11 cellular contexts compared by ENCODE assay signal in the genomic region with DNA sequence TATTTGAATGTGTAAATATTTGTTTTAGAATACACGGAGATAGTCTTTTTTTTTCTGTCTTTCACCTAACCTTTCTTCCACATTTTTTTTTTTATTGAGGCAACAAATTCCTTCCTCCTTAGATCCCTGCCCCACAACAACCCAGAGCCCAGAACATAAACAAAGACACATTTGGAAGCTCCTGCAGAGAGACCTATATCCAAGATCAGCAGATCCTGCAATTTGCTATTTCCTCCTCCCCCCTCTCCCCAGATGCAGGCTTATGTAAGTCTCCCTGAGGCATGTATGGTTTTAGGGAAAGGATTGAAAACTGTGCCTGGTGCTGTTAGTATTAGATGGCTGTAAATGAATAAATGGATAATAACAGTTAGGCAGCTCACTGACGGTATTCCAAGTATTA.
DNase-seq lines count a peak whose midpoint lies in the region; ATAC-seq and TF ChIP-seq lines count a peak whose summit lies in the region.
"Had no signal": no experiment of that assay in that cellular context is flagged by ENCODE, and none has a peak within 500 bp of the region (broad histone marks: within the 10 kb centered on the region; RNA-seq: fewer than 3 reads in every experiment).

No MANE protein-coding gene starts in this region.

- H3K36me3 ChIP-seq in GM23248 (ENCODE audit: low read depth) (no peaks in the 10 kb centered on the region), Panc1 (ENCODE audit: control insufficient read depth, insufficient read depth, low read length) (no peaks in the 10 kb centered on the region), sigmoid colon (no peaks in the 10 kb centered on the region)

- peak overlapping the region; percentile 61 for H3K4me2 ChIP-seq in GM23248 (ENCODE audit: unreplicated experiment)

- no peak for TF ChIP-seq POLR2A in sigmoid colon (IDR thresholded peaks at IDR 0.05)

- no peaks in the 10 kb centered on the region for H3K9me2 ChIP-seq in GM23248 (ENCODE audit: insufficient read depth)

- no peak for TF ChIP-seq EP300 in sigmoid colon (IDR thresholded peaks at IDR 0.05)

- H3K27me3 ChIP-seq in GM23248 (replicated peaks; ENCODE audit: insufficient read depth) (no peaks in the 10 kb centered on the region), Panc1 (ENCODE audit: control insufficient read depth, insufficient read depth, low read length) (no peaks in the 10 kb centered on the region), sigmoid colon (no peaks in the 10 kb centered on the region)

- no peaks in the 10 kb centered on the region for H3K79me2 ChIP-seq in GM23248 (ENCODE audit: insufficient read depth)

- H3K27ac ChIP-seq in GM23248 (peak overlapping the region; percentile 58), Panc1 (ENCODE audit: low read length) (peak overlapping the region; percentile 85), sigmoid colon (peak overlapping the region; percentile 67 to 82 (median 80))

- intact Hi-C loops in Panc1 (cut with micrococcal nuclease; ENCODE audit: unreplicated experiment) (loop anchor here (5.0 to 10.0 kb wide), 2 partner anchors 100 to 608 kb away; a partner anchor contains a TSS), sigmoid colon (cut with DNase I) (loop anchor here (5.0 to 10.0 kb wide), 4 partner anchors 118 to 610 kb away; a partner anchor contains a TSS)

- peak; percentile 56 for DNase-seq in GM23248
- no peak for DNase-seq in Panc1 (ENCODE audit: low read depth, low spot score)
- DNase-seq in fibroblast of pulmonary artery (ENCODE audit: low read depth), result peak; percentile 72
- no peak for DNase-seq in sigmoid colon
- DNase-seq in GDM1 (lab: John Stamatoyannopoulos, UW), result no peak
- no peak for DNase-seq in mesenteric fat pad (ENCODE audit: low spot score)
- DNase-seq in activated T-cell treated with anti-CD3 and anti-CD28 coated beads, Interleukin-2, amount 50 U/mL, for 48 hours, result no peak
- DNase-seq: cerebellar nuclear complex, naive B cell, NCI-H1436 treated with DMSO at 0.1 percent for 48 hours had no signal

- H3K9ac ChIP-seq in GM23248, result no peak overlapping the region

- H3K9me3 ChIP-seq in GM23248 (ENCODE audit: low read depth) (no peaks in the 10 kb centered on the region), Panc1 (ENCODE audit: control insufficient read depth, insufficient read depth, low read depth, low read length) (no peaks in the 10 kb centered on the region), sigmoid colon (no peaks in the 10 kb centered on the region)

- ATAC-seq in Panc1 (peak; percentile 63), GM18502 (IDR thresholded peaks at IDR 0.05; ENCODE audit: poor library complexity, unreplicated experiment) (no peak)

- BruUV-seq in Panc1 (replicated peaks; lab: Mats Ljungman, UMichigan), result no TSS peak

- H4K20me1 ChIP-seq in GM23248 (ENCODE audit: insufficient read depth), result no peaks in the 10 kb centered on the region

- POLR2A ChIA-PET in Panc1 (lab: Charles Lee), result interaction anchor here (0.6 to 0.7 kb wide), 2 partner anchors 607 to 613 kb away, joined by 4 to 5 read pairs; no protein-coding TSS in a partner anchor

- H2AFZ ChIP-seq in GM23248, result peak overlapping the region; percentile 49

- in situ Hi-C loops in GM23248 (cut with MboI), result no loop called here
- in situ Hi-C loops in Panc1 (cut with HindIII; ENCODE audit: low pct_unique_long_range_greater_than_20kb, low sequenced_read_pairs), result no loop called here

- H3K4me3 ChIP-seq in GM23248, result peak overlapping the region; percentile 17; the same call in 1 of the 2 replicates
- H3K4me3 ChIP-seq in Panc1 (ENCODE audit: low read depth in 2 of 2, low read length in 2 of 2), result no peak overlapping the region; a peak in 1 of 4 replicates
- H3K4me3 ChIP-seq in fibroblast of pulmonary artery (replicated peaks; ENCODE audit: low read depth, low read length), result no peak overlapping the region
- H3K4me3 ChIP-seq in sigmoid colon, result no peak overlapping the region

- H3F3A ChIP-seq in GM23248 (ENCODE audit: insufficient read depth), result peaks cover 56% of the 10 kb centered on the region

- TF ChIP-seq CTCF in Panc1 (IDR thresholded peaks at IDR 0.05) (no peak), fibroblast of pulmonary artery (IDR thresholded peaks at IDR 0.05; ENCODE audit: low read length, missing control alignments) (no peak), sigmoid colon (IDR thresholded peaks at IDR 0.05) (no peak)

- H3K4me1 ChIP-seq in GM23248 (ENCODE audit: insufficient read depth) (peaks cover 56% of the 10 kb centered on the region), Panc1 (ENCODE audit: control insufficient read depth, insufficient read depth, low read length) (peaks cover 38% of the 10 kb centered on the region), sigmoid colon (peaks cover 0 to 57% (median 44%) of the 10 kb centered on the region in 4 donors)

- CTCF ChIA-PET in Panc1 (lab: Charles Lee), result no interaction called here

- 0 to 2% methylated on average over 2 of the region's 2 CpGs for WGBS in GM23248 (ENCODE audit: low coverage in 1 of 2, low lambda C conversion rate in 2 of 2, missing lambda C conversion rate in 2 of 2), 2 experiments
- 13 to 53% methylated on average over 2 of the region's 2 CpGs for WGBS in sigmoid colon, 2 donors

Comparison
In these comparisons a context has a peak if more than half of its experiments do, and no peak if none do; other contexts are left out.
1. DNase-seq: peak in GM23248 (single experiment) and fibroblast of pulmonary artery (single experiment); none in Panc1 (single experiment), sigmoid colon (single experiment), GDM1 (single experiment), mesenteric fat pad (single experiment) and activated T-cell treated with anti-CD3 and anti-CD28 coated beads, Interleukin-2, amount 50 U/mL, for 48 hours (0 of 2).
2. Peak in every context shown above with its lines, with median percentiles within 50 percentile points of each other: H3K27ac ChIP-seq.